8 cellular contexts compared by ENCODE assay signal in genomic region chr22:46295277-46295971, GRCh38. TPM values are rescaled to one million over a fixed set of nuclear protein-coding genes. Genes with fewer than 3 reads are reported as not detected.
DNase-seq lines count a peak whose midpoint lies in the region; ATAC-seq, FAIRE-seq and TF ChIP-seq lines count a peak whose summit lies in the region.

No MANE protein-coding gene starts in this region.

- H3K27ac ChIP-seq in HUES48 (ENCODE audit: low read depth, low read length) (peak overlapping the region; percentile 86), GM12878 (ENCODE audit: control insufficient read depth, insufficient read depth) (peak overlapping the region; percentile 95), muscle layer of colon (ENCODE audit: low read depth, low read length) (peak overlapping the region; percentile 88), thyroid gland (peak overlapping the region in 1 of 3 donors; percentile 86)

- intact Hi-C loops in GM12878 (cut with micrococcal nuclease; ENCODE audit: unreplicated experiment), result loop anchor here (5.0 kb wide), 2 partner anchors 43 to 173 kb away; partner anchors contain the start of gene CDPF1
- intact Hi-C loops in thyroid gland (cut with DNase I), result no loop called here

- in situ Hi-C loops in GM12878 (cut with MboI), result no loop called here

- TF ChIP-seq POLR2A in GM12878 (IDR thresholded peaks at IDR 0.05; ENCODE audit: low read depth, low read length), result no peak
- no peak for TF ChIP-seq POLR2A in thyroid gland (IDR thresholded peaks at IDR 0.05)

- CTCF ChIA-PET in AG04449 (lab: Yijun Ruan, JAX), result interaction anchor here (0.8 to 3.2 kb wide), 5 partner anchors 171 to 299 kb away, joined by 3 to 17 read pairs (median 3); no protein-coding TSS in a partner anchor
- CTCF ChIA-PET in GM12878 (lab: Yijun Ruan, JAX), result interaction anchor here (0.9 to 2.0 kb wide), 6 partner anchors 11 to 174 kb away, joined by 3 to 9 read pairs (median 6); partner anchors contain the start of gene CDPF1

- H3K36me3 ChIP-seq in HUES48 (ENCODE audit: control insufficient read depth, insufficient read depth, low read length), result peaks cover 19% of the 10 kb centered on the region
- peaks cover 6 to 8% of the 10 kb centered on the region in 2 experiments for H3K36me3 ChIP-seq in GM12878 (ENCODE audit: control insufficient read depth in 2 of 2, insufficient read depth in 2 of 2, low read length in 1 of 2)
- peaks cover 16% of the 10 kb centered on the region for H3K36me3 ChIP-seq in muscle layer of colon (ENCODE audit: insufficient read depth, low read length)
- H3K36me3 ChIP-seq in thyroid gland, result peaks cover 6 to 7% of the 10 kb centered on the region in 2 donors

- SMC1A ChIA-PET in GM12878 (lab: Charles Lee; ENCODE audit: uncharacterized antibody, unreplicated experiment), result interaction anchor here (0.7 to 1.8 kb wide), 6 partner anchors 10 to 173 kb away, joined by 3 to 7 read pairs (median 4); partner anchors contain the start of gene TRMU

- BruUV-seq in GM12878 (replicated peaks; lab: Mats Ljungman, UMichigan), result no TSS peak

- POLR2A ChIA-PET in AG04449 (lab: Yijun Ruan, JAX), result interaction anchor here (1.3 kb wide), 1 partner anchor 28 kb away, joined by 6 read pairs; the partner anchor contains the start of gene TTC38
- POLR2A ChIA-PET in GM12878 (lab: Charles Lee), result interaction anchor here (0.6 to 2.3 kb wide), 4 partner anchors 15 to 666 kb away, joined by 4 to 9 read pairs (median 6); partner anchors contain the start of gene CDPF1

- H3K9me3 ChIP-seq in HUES48 (ENCODE audit: control insufficient read depth, insufficient read depth, low read length) (no peaks in the 10 kb centered on the region), GM12878 (replicated peaks; ENCODE audit: control insufficient read depth, insufficient read depth, low read length) (no peaks in the 10 kb centered on the region; the same call in 2 of the 3 replicates), muscle layer of colon (ENCODE audit: low read length) (no peaks in the 10 kb centered on the region), thyroid gland (no peaks in the 10 kb centered on the region)

- peaks cover 6% of the 10 kb centered on the region; the same call in 1 of the 2 replicates for H3K4me1 ChIP-seq in HUES48 (ENCODE audit: control insufficient read depth, insufficient read depth, low read length)
- peaks cover 32% of the 10 kb centered on the region for H3K4me1 ChIP-seq in GM12878 (ENCODE audit: control insufficient read depth, insufficient read depth, low read length)
- H3K4me1 ChIP-seq in muscle layer of colon (ENCODE audit: insufficient read depth, low read length), result peaks cover 17% of the 10 kb centered on the region
- H3K4me1 ChIP-seq in thyroid gland, result peaks cover 14 to 17% of the 10 kb centered on the region in 2 donors

- no peaks in the 10 kb centered on the region for H4K20me1 ChIP-seq in GM12878 (ENCODE audit: control insufficient read depth, insufficient read depth)

- no peak for TF ChIP-seq EP300 in GM12878 (IDR thresholded peaks at IDR 0.05; ENCODE audit: borderline replicate concordance in 1 of 2, control insufficient read depth in 1 of 2, low read depth in 2 of 2, low read length in 2 of 2)

- DNase-seq in AG04449 (ENCODE audit: low read depth, low spot score) (no peak), GM12878 (ENCODE audit: low read depth, low spot score) (no peak), NCI-H226 (no peak), thyroid gland (no peak)

- RAD21 ChIA-PET in GM12878 (lab: Charles Lee; ENCODE audit: unreplicated experiment), result interaction anchor here (1.0 to 1.7 kb wide), 10 partner anchors 8 to 174 kb away, joined by 3 to 10 read pairs (median 4); partner anchors contain the start of genes CDPF1 and TTC38

- TF ChIP-seq CTCF in AG04449 (IDR thresholded peaks at IDR 0.05; ENCODE audit: insufficient read depth, low read length, missing control alignments) (no peak), GM12878 (IDR thresholded peaks at IDR 0.05 in 2 of 3, conservative IDR thresholded peaks at IDR 0.05 in 1 of 3; ENCODE audit: control insufficient read depth in 2 of 3, extremely low read depth in 1 of 3, insufficient read depth in 1 of 3, low read depth in 3 of 3, low read length in 3 of 3) (no peak), thyroid gland (IDR thresholded peaks at IDR 0.05) (no peak)

- peak overlapping the region; percentile 71; the same call in 1 of the 2 replicates for H3K4me3 ChIP-seq in AG04449 (ENCODE audit: low read depth, low read length)
- peak overlapping the region; percentile 91 for H3K4me3 ChIP-seq in HUES48 (ENCODE audit: low read depth, low read length)
- peak overlapping the region; percentile 79 for H3K4me3 ChIP-seq in GM12878
- H3K4me3 ChIP-seq in muscle layer of colon (ENCODE audit: low read depth in 1 of 2, low read length in 2 of 2), result peak overlapping the region in 1 of 2 donors; percentile 72
- H3K4me3 ChIP-seq in thyroid gland (replicated peaks in 1 of 3), result no peak overlapping the region

- no peak for FAIRE-seq in GM12878 (lab: Jason Lieb, UNC)

- H3K79me2 ChIP-seq in GM12878 (ENCODE audit: control insufficient read depth, insufficient read depth, low read length), result peaks cover 30% of the 10 kb centered on the region

- WGBS in GM12878 (ENCODE audit: insufficient coverage, insufficient replicate concordance, low lambda C conversion rate, missing lambda C conversion rate), result 46% methylated on average over 4 of the region's 4 CpGs
- 63 to 69% methylated on average over 4 of the region's 4 CpGs for WGBS in thyroid gland, 2 donors

- H3K27me3 ChIP-seq in HUES48 (ENCODE audit: control insufficient read depth, insufficient read depth, low read length) (no peaks in the 10 kb centered on the region), GM12878 (replicated peaks in 1 of 2; ENCODE audit: control insufficient read depth in 2 of 2, insufficient read depth in 2 of 2, low read length in 1 of 2) (no peaks in the 10 kb centered on the region), muscle layer of colon (ENCODE audit: control insufficient read depth in 1 of 2, insufficient read depth in 2 of 2, low read length in 2 of 2) (no peaks in the 10 kb centered on the region), thyroid gland (no peaks in the 10 kb centered on the region)

- H3K9ac ChIP-seq in HUES48 (ENCODE audit: low read depth, low read length) (no peak overlapping the region), GM12878 (ENCODE audit: control insufficient read depth, insufficient read depth, low read length) (peak overlapping the region; percentile 95), muscle layer of colon (ENCODE audit: low read length) (peak overlapping the region; percentile 50)

- H3K4me2 ChIP-seq in GM12878 (ENCODE audit: control insufficient read depth, insufficient read depth), result peak overlapping the region; percentile 100

- H2AFZ ChIP-seq in GM12878 (ENCODE audit: control insufficient read depth, low read depth, low read length), result peak overlapping the region; percentile 87

- ATAC-seq in GM12878 (peak; percentile 4), HG03095 (IDR thresholded peaks at IDR 0.05; ENCODE audit: unreplicated experiment) (no peak), HG02678 (IDR thresholded peaks at IDR 0.05; ENCODE audit: unreplicated experiment) (no peak)

- no peak for TF ChIP-seq RAD21 in GM12878 (IDR thresholded peaks at IDR 0.05; ENCODE audit: insufficient read depth, low read depth, low read length)

RNA-seq across cellular contexts. Expression of gene GTSE1, which starts 1.2 kb away (rescaled TPM):
- total RNA-seq in GM12878 (2013; cell fraction: nucleolus; rRNA removed), result 24.9 and 27.6 TPM in 2 replicates
- 25.9 and 27.4 TPM in 2 replicates for total RNA-seq in GM12878 (2014; rRNA removed)
- total RNA-seq in GM12878 (2014; rRNA removed; fragmentation: Illumina TruSeq; extraction: Trizol), result 21.8 and 23.3 TPM in 2 replicates
- 43.9 and 46.2 TPM in 2 replicates for total RNA-seq in GM12878 (2021)
- 9.6 TPM for polyA plus RNA-seq in GM12878 (2011; ENCODE audit: low read depth)
- polyA plus RNA-seq in GM12878 (2011; rRNA removed), result 15.9 and 21.6 TPM in 2 replicates
- polyA plus RNA-seq in GM12878 (2011; cell fraction: cytosol; rRNA removed), result 25.5 and 28.6 TPM in 2 replicates
- 32.2 and 57.3 TPM in 2 replicates for polyA plus RNA-seq in GM12878 (2011; cell fraction: nucleus; rRNA removed)
- 17.0 and 17.2 TPM in 2 replicates for polyA plus RNA-seq in GM12878 (2012)
- 30.8 and 37.1 TPM in 2 replicates for polyA plus RNA-seq in GM12878 (2014; fragmentation: Illumina TruSeq; extraction: Trizol)
- 1 to 10 TPM; 6.6 to 10.0 TPM for polyA plus RNA-seq in GM12878 (2014; fragmentation: Nextera tagmentation; extraction: Ambion mirVana)
- 43.0 and 45.2 TPM in 2 replicates for polyA plus RNA-seq in GM12878 (2014; rRNA removed)
- polyA plus RNA-seq in GM12878 (2016; fragmentation: Nextera tagmentation; extraction: Ambion mirVana), result 10 to 100 TPM; 43.9 to 44.5 TPM
- polyA minus RNA-seq in GM12878 (2011; rRNA and poly(A)+ RNA removed), result 11.3 and 18.4 TPM in 2 replicates
- polyA minus RNA-seq in GM12878 (2011; cell fraction: cytosol; rRNA and poly(A)+ RNA removed), result 15.4 and 17.2 TPM in 2 replicates
- polyA minus RNA-seq in GM12878 (2011; cell fraction: nucleus; rRNA and poly(A)+ RNA removed), result 9.9 and 17.7 TPM in 2 replicates
- total RNA-seq in thyroid gland, result under 1 TPM in 3 of 4 donors, not detected in 1; 0.22 to 0.27 (median 0.25) TPM

RNA-seq across cellular contexts. Expression of gene TTC38, which starts 27.6 kb away (rescaled TPM):
- total RNA-seq in GM12878 (2013; cell fraction: nucleolus; rRNA removed), result 53.3 and 65.3 TPM in 2 replicates
- total RNA-seq in GM12878 (2014; rRNA removed), result 14.7 and 19.1 TPM in 2 replicates
- 6.8 and 7.6 TPM in 2 replicates for total RNA-seq in GM12878 (2014; rRNA removed; fragmentation: Illumina TruSeq; extraction: Trizol)
- total RNA-seq in GM12878 (2021), result 11.2 and 13.7 TPM in 2 replicates
- 12.1 TPM for polyA plus RNA-seq in GM12878 (2011; ENCODE audit: low read depth)
- polyA plus RNA-seq in GM12878 (2011; rRNA removed), result 26.1 and 39.9 TPM in 2 replicates
- polyA plus RNA-seq in GM12878 (2011; cell fraction: cytosol; rRNA removed), result 53.7 and 71.4 TPM in 2 replicates
- 75.9 and 82.3 TPM in 2 replicates for polyA plus RNA-seq in GM12878 (2011; cell fraction: nucleus; rRNA removed)
- 17.4 and 19.3 TPM in 2 replicates for polyA plus RNA-seq in GM12878 (2012)
- polyA plus RNA-seq in GM12878 (2014; fragmentation: Illumina TruSeq; extraction: Trizol), result 3.1 and 6.5 TPM in 2 replicates
- polyA plus RNA-seq in GM12878 (2014; fragmentation: Nextera tagmentation; extraction: Ambion mirVana), result 1 to 10 TPM in 1 of 2 experiments, under 1 TPM in 1; 0.58 to 1.6 TPM
- polyA plus RNA-seq in GM12878 (2014; rRNA removed), result 12.3 and 19.4 TPM in 2 replicates
- 10 to 100 TPM; 17.5 to 17.9 TPM for polyA plus RNA-seq in GM12878 (2016; fragmentation: Nextera tagmentation; extraction: Ambion mirVana)
- polyA minus RNA-seq in GM12878 (2011; rRNA and poly(A)+ RNA removed), result 27.6 and 44.5 TPM in 2 replicates
- 17.1 and 18.6 TPM in 2 replicates for polyA minus RNA-seq in GM12878 (2011; cell fraction: cytosol; rRNA and poly(A)+ RNA removed)
- polyA minus RNA-seq in GM12878 (2011; cell fraction: nucleus; rRNA and poly(A)+ RNA removed), result 20.3 and 27.9 TPM in 2 replicates
- total RNA-seq in thyroid gland, result 10 to 100 TPM; 30.2 to 81.9 (median 51.1) TPM

RNA-seq across cellular contexts. Expression of gene PKDREJ, which starts 32.3 kb away (rescaled TPM):
- not detected in 2 replicates for total RNA-seq in GM12878 (2013; cell fraction: nucleolus; rRNA removed)
- not detected in 2 replicates for total RNA-seq in GM12878 (2014; rRNA removed)
- total RNA-seq in GM12878 (2014; rRNA removed; fragmentation: Illumina TruSeq; extraction: Trizol), result not detected in 2 replicates
- total RNA-seq in GM12878 (2021), result not detected in 2 replicates
- not detected for polyA plus RNA-seq in GM12878 (2011; ENCODE audit: low read depth)
- polyA plus RNA-seq in GM12878 (2011; rRNA removed), result not detected in 2 replicates
- polyA plus RNA-seq in GM12878 (2011; cell fraction: cytosol; rRNA removed), result not detected in 2 replicates
- polyA plus RNA-seq in GM12878 (2011; cell fraction: nucleus; rRNA removed), result not detected in 2 replicates
- polyA plus RNA-seq in GM12878 (2012), result 0.01 and 0.03 TPM in 2 replicates
- not detected in 2 replicates for polyA plus RNA-seq in GM12878 (2014; fragmentation: Illumina TruSeq; extraction: Trizol)
- polyA plus RNA-seq in GM12878 (2014; fragmentation: Nextera tagmentation; extraction: Ambion mirVana), result under 1 TPM in 1 of 2 experiments, not detected in 1; 0.02 TPM
- 0.01 TPM in 1 of 2 replicates, not detected in the other for polyA plus RNA-seq in GM12878 (2014; rRNA removed)
- under 1 TPM in 1 of 2 experiments, not detected in 1; 0.03 TPM for polyA plus RNA-seq in GM12878 (2016; fragmentation: Nextera tagmentation; extraction: Ambion mirVana)
- not detected in 2 replicates for polyA minus RNA-seq in GM12878 (2011; rRNA and poly(A)+ RNA removed)
- not detected in 2 replicates for polyA minus RNA-seq in GM12878 (2011; cell fraction: cytosol; rRNA and poly(A)+ RNA removed)
- not detected in 2 replicates for polyA minus RNA-seq in GM12878 (2011; cell fraction: nucleus; rRNA and poly(A)+ RNA removed)
- total RNA-seq in thyroid gland, result under 1 TPM in 3 of 4 donors, not detected in 1; 0.10 to 0.21 (median 0.11) TPM

RNA-seq across cellular contexts. Expression of gene TRMU, which starts 40.1 kb away (rescaled TPM):
- 189 and 218 TPM in 2 replicates for total RNA-seq in GM12878 (2013; cell fraction: nucleolus; rRNA removed)
- total RNA-seq in GM12878 (2014; rRNA removed) (47.5 and 48.0 TPM in 2 replicates), GM12878 (2014; rRNA removed; fragmentation: Illumina TruSeq; extraction: Trizol) (26.1 and 29.6 TPM in 2 replicates), GM12878 (2021) (54.5 and 57.0 TPM in 2 replicates), thyroid gland (100 to 1,000 TPM in 1 of 4 donors, 10 to 100 TPM in 3; 30.7 to 113 (median 49.0) TPM)
- 18.3 TPM for polyA plus RNA-seq in GM12878 (2011; ENCODE audit: low read depth)
- polyA plus RNA-seq in GM12878 (2011; rRNA removed) (33.4 and 40.0 TPM in 2 replicates), GM12878 (2014; fragmentation: Illumina TruSeq; extraction: Trizol) (25.8 and 34.8 TPM in 2 replicates), GM12878 (2014; fragmentation: Nextera tagmentation; extraction: Ambion mirVana) (1 to 10 TPM; 3.5 to 5.8 TPM), GM12878 (2014; rRNA removed) (56.0 and 66.7 TPM in 2 replicates), GM12878 (2016; fragmentation: Nextera tagmentation; extraction: Ambion mirVana) (10 to 100 TPM; 49.4 to 54.4 TPM)
- 39.1 and 46.8 TPM in 2 replicates for polyA plus RNA-seq in GM12878 (2011; cell fraction: cytosol; rRNA removed)
- 219 and 267 TPM in 2 replicates for polyA plus RNA-seq in GM12878 (2011; cell fraction: nucleus; rRNA removed)
- 35.4 and 37.9 TPM in 2 replicates for polyA plus RNA-seq in GM12878 (2012)
- 34.3 and 45.9 TPM in 2 replicates for polyA minus RNA-seq in GM12878 (2011; rRNA and poly(A)+ RNA removed)
- 10.3 and 13.0 TPM in 2 replicates for polyA minus RNA-seq in GM12878 (2011; cell fraction: cytosol; rRNA and poly(A)+ RNA removed)
- 113 and 177 TPM in 2 replicates for polyA minus RNA-seq in GM12878 (2011; cell fraction: nucleus; rRNA and poly(A)+ RNA removed)

RNA-seq across cellular contexts. Expression of gene CDPF1, which starts 45.3 kb away (rescaled TPM):
- 12.0 and 17.1 TPM in 2 replicates for total RNA-seq in GM12878 (2013; cell fraction: nucleolus; rRNA removed)
- total RNA-seq in GM12878 (2014; rRNA removed) (11.1 and 13.3 TPM in 2 replicates), GM12878 (2014; rRNA removed; fragmentation: Illumina TruSeq; extraction: Trizol) (5.5 and 6.1 TPM in 2 replicates), GM12878 (2021) (7.2 and 7.8 TPM in 2 replicates), thyroid gland (10 to 100 TPM; 12.8 to 34.4 (median 16.4) TPM)
- polyA plus RNA-seq in GM12878 (2011; ENCODE audit: low read depth), result 5.1 TPM
- polyA plus RNA-seq in GM12878 (2011; rRNA removed) (7.4 and 8.6 TPM in 2 replicates), GM12878 (2014; fragmentation: Illumina TruSeq; extraction: Trizol) (3.1 and 6.4 TPM in 2 replicates), GM12878 (2014; fragmentation: Nextera tagmentation; extraction: Ambion mirVana) (1 to 10 TPM; 1.0 to 2.2 TPM), GM12878 (2014; rRNA removed) (13.0 and 22.4 TPM in 2 replicates), GM12878 (2016; fragmentation: Nextera tagmentation; extraction: Ambion mirVana) (10 to 100 TPM; 15.5 to 18.2 TPM)
- 12.3 and 17.6 TPM in 2 replicates for polyA plus RNA-seq in GM12878 (2011; cell fraction: cytosol; rRNA removed)
- polyA plus RNA-seq in GM12878 (2011; cell fraction: nucleus; rRNA removed), result 29.8 and 30.2 TPM in 2 replicates
- polyA plus RNA-seq in GM12878 (2012), result 8.3 and 9.1 TPM in 2 replicates
- 2.0 and 5.4 TPM in 2 replicates for polyA minus RNA-seq in GM12878 (2011; rRNA and poly(A)+ RNA removed)
- 0.94 and 1.5 TPM in 2 replicates for polyA minus RNA-seq in GM12878 (2011; cell fraction: cytosol; rRNA and poly(A)+ RNA removed)
- 3.9 and 5.1 TPM in 2 replicates for polyA minus RNA-seq in GM12878 (2011; cell fraction: nucleus; rRNA and poly(A)+ RNA removed)

Comparison
In these comparisons a context has a peak if more than half of its experiments do, and no peak if none do; other contexts are left out.
1. H3K4me3 ChIP-seq: peak in AG04449 (single experiment), HUES48 (single experiment) and GM12878 (single experiment); none in thyroid gland (0 of 3).
2. RNA of gene GTSE1, which starts 1.2 kb away (total RNA-seq): 21.8 to 46.2 TPM in GM12878; 0.22 to 0.27 TPM in thyroid gland; every median in the first group is over 10 times any median in the second.